27 cellular contexts compared by ENCODE assay signal in genomic region chr13:50912851-50913250, GRCh38. TPM values are rescaled to one million over a fixed set of nuclear protein-coding genes. Genes with fewer than 3 reads are reported as not detected.
DNase-seq lines count a peak whose midpoint lies in the region; ATAC-seq and TF ChIP-seq lines count a peak whose summit lies in the region.
"Had no signal": no experiment of that assay in that cellular context is flagged by ENCODE, and none has a peak within 500 bp of the region (broad histone marks: within the 10 kb centered on the region; RNA-seq: fewer than 3 reads in every experiment).

No MANE protein-coding gene starts in this region.

- no peak overlapping the region for H2AK5ac ChIP-seq in mesenchymal stem cell (ENCODE audit: low read length, severe bottlenecking)

- WGBS in mesenchymal stem cell = 32% methylated on average over 2 of the region's 2 CpGs

- H2BK12ac ChIP-seq in mesenchymal stem cell (ENCODE audit: low read length in 2 of 2) = no peak overlapping the region

- no peak overlapping the region for H3K14ac ChIP-seq in mesenchymal stem cell (ENCODE audit: low read length in 2 of 2)

- H3K9me3 ChIP-seq in left ventricle myocardium inferior (replicated peaks) (no peaks in the 10 kb centered on the region), SU-DHL-6 (ENCODE audit: insufficient read depth, low read length) (no peaks in the 10 kb centered on the region), mesenchymal stem cell (ENCODE audit: control insufficient read depth, low read length) (no peaks in the 10 kb centered on the region)
- H3K9me3 ChIP-seq in CD8-positive, alpha-beta memory T cell (ENCODE audit: low read length) = no peaks in the 10 kb centered on the region
- H3K9me3 ChIP-seq: body of pancreas, ovary, Peyer's patch, right atrium auricular region, SJCRH30, stomach had no signal

- no peak overlapping the region for H3K4me3 Mint-ChIP-seq in CD8-positive, alpha-beta memory T cell
- no peak overlapping the region for H3K4me3 Mint-ChIP-seq in progenitor cell of endocrine pancreas (ENCODE audit: low read depth)

- H4K20me1 ChIP-seq in SU-DHL-6 (ENCODE audit: low read depth, low read length) = no peaks in the 10 kb centered on the region; the same call in 1 of the 2 replicates

- H2BK15ac ChIP-seq in mesenchymal stem cell (ENCODE audit: low read depth, poor library complexity, severe bottlenecking) = no peak overlapping the region

- H3K79me1 ChIP-seq in mesenchymal stem cell (replicated peaks; ENCODE audit: low read length, poor library complexity, severe bottlenecking) = peaks cover 28% of the 10 kb centered on the region

- no peak overlapping the region for H3K27ac Mint-ChIP-seq in CD8-positive, alpha-beta memory T cell
- no peak overlapping the region for H3K27ac Mint-ChIP-seq in progenitor cell of endocrine pancreas
- H3K27ac Mint-ChIP-seq: type B pancreatic cell had no signal

- CTCF ChIA-PET in CD8-positive, alpha-beta memory T cell (lab: Charles Lee) = interaction anchor here (1.6 to 4.2 kb wide), 8 partner anchors 12 to 936 kb away, joined by 5 to 44 read pairs (median 11); partner anchors contain the start of gene TRIM13

- no peak overlapping the region for H3K18ac ChIP-seq in mesenchymal stem cell (ENCODE audit: low read depth in 1 of 2, low read length in 2 of 2)

- H3K9ac ChIP-seq in SU-DHL-6 (ENCODE audit: low read length) = peak overlapping the region; percentile 5; the same call in 1 of the 2 replicates
- H3K9ac ChIP-seq in mesenchymal stem cell (ENCODE audit: low read length) = peak overlapping the region; percentile 67

- ATAC-seq in HG02840 (IDR thresholded peaks at IDR 0.05; ENCODE audit: low FRiP score, unreplicated experiment) (no peak), GM19035 (IDR thresholded peaks at IDR 0.05; ENCODE audit: unreplicated experiment) (no peak)
- ATAC-seq: body of pancreas; esophagus mucosa; naive thymus-derived CD8-positive, alpha-beta T cell had no signal

- peaks cover 35% of the 10 kb centered on the region for H3F3A ChIP-seq in SU-DHL-6 (ENCODE audit: insufficient read depth)

- H3K36me3 ChIP-seq in left ventricle myocardium inferior (no peaks in the 10 kb centered on the region), SU-DHL-6 (ENCODE audit: low read length) (no peaks in the 10 kb centered on the region), mesenchymal stem cell (ENCODE audit: control insufficient read depth in 1 of 2, insufficient read depth in 2 of 2, low read depth in 1 of 2, low read length in 2 of 2) (no peaks in the 10 kb centered on the region)
- no peaks in the 10 kb centered on the region for H3K36me3 ChIP-seq in CD8-positive, alpha-beta memory T cell (ENCODE audit: insufficient read depth, low read length)
- H3K36me3 ChIP-seq: ovary, Peyer's patch, right atrium auricular region, SJCRH30, stomach, WERI-Rb-1 had no signal

- intact Hi-C loops in left ventricle myocardium inferior (cut with micrococcal nuclease) = no loop called here
- intact Hi-C loops in cardiac septum (cut with DNase I) = loop anchor here (2.0 to 5.0 kb wide), 5 partner anchors 111 to 936 kb away; partner anchors contain the start of gene TRIM13

- H3K27me3 ChIP-seq in left ventricle myocardium inferior (ENCODE audit: low read depth) (no peaks in the 10 kb centered on the region), SU-DHL-6 (ENCODE audit: low read length) (no peaks in the 10 kb centered on the region), mesenchymal stem cell (ENCODE audit: control insufficient read depth in 1 of 2, insufficient read depth in 1 of 2, low read length in 2 of 2) (no peaks in the 10 kb centered on the region)
- no peaks in the 10 kb centered on the region for H3K27me3 ChIP-seq in CD8-positive, alpha-beta memory T cell (ENCODE audit: insufficient read depth, low read length, poor library complexity, severe bottlenecking)
- H3K27me3 ChIP-seq: body of pancreas, ovary, Peyer's patch, right atrium auricular region, SJCRH30, stomach had no signal

- H3K27me3 Mint-ChIP-seq in CD8-positive, alpha-beta memory T cell = no peaks in the 10 kb centered on the region
- H3K27me3 Mint-ChIP-seq in progenitor cell of endocrine pancreas = peaks cover 3% of the 10 kb centered on the region
- H3K27me3 Mint-ChIP-seq: naive thymus-derived CD8-positive, alpha-beta T cell; type B pancreatic cell had no signal

- peak overlapping the region; percentile 58 for H3K4me2 ChIP-seq in SU-DHL-6 (ENCODE audit: low read depth, low read length, poor library complexity, severe bottlenecking)
- no peak overlapping the region for H3K4me2 ChIP-seq in mesenchymal stem cell (ENCODE audit: low read length, poor library complexity, severe bottlenecking)

- H3K9me3 Mint-ChIP-seq in CD8-positive, alpha-beta memory T cell = no peaks in the 10 kb centered on the region
- no peaks in the 10 kb centered on the region for H3K9me3 Mint-ChIP-seq in progenitor cell of endocrine pancreas (ENCODE audit: low read depth)
- H3K9me3 Mint-ChIP-seq: naive thymus-derived CD8-positive, alpha-beta T cell; type B pancreatic cell had no signal

- H2BK120ac ChIP-seq in mesenchymal stem cell (ENCODE audit: low read depth, low read length) = no peak overlapping the region

- no peak for TF ChIP-seq CTCF in left ventricle myocardium inferior (IDR thresholded peaks at IDR 0.05; ENCODE audit: borderline replicate concordance)
- no peak for TF ChIP-seq CTCF in SU-DHL-6 (IDR thresholded peaks at IDR 0.05; ENCODE audit: insufficient read depth, low read length, poor library complexity, severe bottlenecking)
- TF ChIP-seq CTCF in progenitor cell of endocrine pancreas (IDR thresholded peaks at IDR 0.05; ENCODE audit: unreplicated experiment) = no peak

- no peak overlapping the region for H3K4ac ChIP-seq in mesenchymal stem cell (ENCODE audit: low read depth in 1 of 2, low read length in 2 of 2)

- H3K4me1 ChIP-seq in left ventricle myocardium inferior = peaks cover 95% of the 10 kb centered on the region
- peaks cover 4% of the 10 kb centered on the region for H3K4me1 ChIP-seq in mesenchymal stem cell (ENCODE audit: control insufficient read depth, insufficient read depth, low read depth, low read length)
- H3K4me1 ChIP-seq in CD8-positive, alpha-beta memory T cell (ENCODE audit: insufficient read depth, low read length) = peaks cover 42% of the 10 kb centered on the region

- H2AFZ ChIP-seq in SU-DHL-6 (ENCODE audit: low read depth, low read length, severe bottlenecking) = no peak overlapping the region
- H2AFZ ChIP-seq in mesenchymal stem cell (ENCODE audit: low read depth, low read length) = no peak overlapping the region

- H3K4me1 Mint-ChIP-seq in CD8-positive, alpha-beta memory T cell = peaks cover 59 to 73% (median 69%) of the 10 kb centered on the region in 3 donors
- H3K4me1 Mint-ChIP-seq in progenitor cell of endocrine pancreas (ENCODE audit: low read depth) = peaks cover 33% of the 10 kb centered on the region

- H4K91ac ChIP-seq in mesenchymal stem cell (ENCODE audit: low read length) = no peak overlapping the region

- DNase-seq in left ventricle myocardium inferior (no peak), cardiac septum (ENCODE audit: low spot score) (no peak), mesenchymal stem cell (peak; percentile 29), progenitor cell of endocrine pancreas (ENCODE audit: low spot score, unreplicated experiment) (no peak)
- no peak for DNase-seq in CD8-positive, alpha-beta memory T cell
- DNase-seq: ACHN; activated CD4-positive, alpha-beta T cell treated with anti-CD3 and anti-CD28 coated beads, Interleukin-2, amount 50 U/mL, for 4 hours; activated effector memory CD4-positive, alpha-beta T cell treated with Interleukin-2 at 50 U/mL for 16 hours; body of pancreas; effector CD8-positive, alpha-beta T cell; KG1; naive thymus-derived CD8-positive, alpha-beta T cell; NCI-H1105; NCI-H2029 treated with DMSO at 0.1 percent for 48 hours; ovary; Peyer's patch; SJCRH30; stimulated activated CD4-positive, alpha-beta T cell treated with anti-CD3 and anti-CD28 coated beads, Interleukin-4, amount 100 ng/mL, for 4 hours; stomach; WERI-Rb-1 had no signal

- no peak overlapping the region for H3K23ac ChIP-seq in mesenchymal stem cell (ENCODE audit: low read length in 2 of 2)

- no peaks in the 10 kb centered on the region for H3K9me2 ChIP-seq in SU-DHL-6 (replicated peaks; ENCODE audit: insufficient read depth, low read length)

- H3K4me3 ChIP-seq in left ventricle myocardium inferior (no peak overlapping the region), SU-DHL-6 (ENCODE audit: insufficient read depth, low read length, poor library complexity, severe bottlenecking) (no peak overlapping the region), mesenchymal stem cell (ENCODE audit: insufficient read depth in 1 of 2, low read depth in 1 of 2, low read length in 2 of 2) (no peak overlapping the region)
- H3K4me3 ChIP-seq in CD8-positive, alpha-beta memory T cell (ENCODE audit: low read length) = no peak overlapping the region
- H3K4me3 ChIP-seq: body of pancreas, ovary, Peyer's patch, right atrium auricular region, SJCRH30, stomach had no signal

- H4K8ac ChIP-seq in mesenchymal stem cell (ENCODE audit: low read length) = no peak overlapping the region

- H3K27ac ChIP-seq in left ventricle myocardium inferior (replicated peaks) (peak overlapping the region; percentile 75), SU-DHL-6 (ENCODE audit: low read depth, low read length) (no peak overlapping the region), mesenchymal stem cell (ENCODE audit: low read length, poor library complexity, severe bottlenecking) (no peak overlapping the region)
- no peak overlapping the region for H3K27ac ChIP-seq in CD8-positive, alpha-beta memory T cell (ENCODE audit: low read depth, low read length)
- H3K27ac ChIP-seq: body of pancreas, C4-2B, ovary, right atrium auricular region, SJCRH30, WERI-Rb-1 had no signal

- peaks cover 0 to 13% (median 0%) of the 10 kb centered on the region in 3 donors for H3K36me3 Mint-ChIP-seq in CD8-positive, alpha-beta memory T cell
- H3K36me3 Mint-ChIP-seq in progenitor cell of endocrine pancreas (ENCODE audit: insufficient read depth) = no peaks in the 10 kb centered on the region
- H3K36me3 Mint-ChIP-seq: type B pancreatic cell had no signal

- no peak overlapping the region for H2BK5ac ChIP-seq in mesenchymal stem cell (ENCODE audit: low read depth, low read length, poor library complexity, severe bottlenecking)

- POLR2A ChIA-PET in CD8-positive, alpha-beta memory T cell (lab: Charles Lee) = no interaction called here

- H3K79me2 ChIP-seq in SU-DHL-6 (ENCODE audit: insufficient read depth, low read length) = peaks cover 75% of the 10 kb centered on the region

RNA-seq across cellular contexts. Expression of gene RNASEH2B, which starts 3.3 kb away (rescaled TPM):
- 42.7 TPM for total RNA-seq in left ventricle myocardium inferior
- total RNA-seq in cardiac septum = 37.2 TPM
- polyA plus RNA-seq in mesenchymal stem cell (2013, experiment 1 of 2) = 33.5 TPM
- polyA plus RNA-seq in mesenchymal stem cell (2013, experiment 2 of 2) = 35.4 TPM
- total RNA-seq in CD8-positive, alpha-beta memory T cell = 10 to 100 TPM; 62.1 to 70.7 TPM
- polyA plus RNA-seq in CD8-positive, alpha-beta memory T cell = 102 TPM
- total RNA-seq in progenitor cell of endocrine pancreas = 43.1 and 43.3 TPM in 2 replicates
